ENCODE assay signal across 16 cellular contexts in genomic region chr7:142629588-142630260, GRCh38.
DNase-seq lines count a peak whose midpoint lies in the region; ATAC-seq, FAIRE-seq and TF ChIP-seq lines count a peak whose summit lies in the region.
"Had no signal": no experiment of that assay in that cellular context is flagged by ENCODE, and none has a peak within 500 bp of the region (broad histone marks: within the 10 kb centered on the region; RNA-seq: fewer than 3 reads in every experiment).

No MANE protein-coding gene starts in this region.

- TF ChIP-seq EP300 in SK-N-SH (IDR thresholded peaks at IDR 0.05; ENCODE audit: borderline replicate concordance in 1 of 2, low read depth in 1 of 2, low read length in 1 of 2): no peak

- no peaks in the 10 kb centered on the region for H3K79me2 ChIP-seq in SK-N-SH (ENCODE audit: insufficient read depth)

- H3K4me1 ChIP-seq in SK-N-SH (ENCODE audit: control insufficient read depth in 1 of 2, insufficient read depth in 2 of 2, low read depth in 1 of 2, low read length in 1 of 2): no peaks in the 10 kb centered on the region; a peak in 2 of 4 replicates
- peaks cover 0 to 3% (median 0%) of the 10 kb centered on the region in 3 donors for H3K4me1 ChIP-seq in pancreas

- POLR2A ChIA-PET in SK-N-SH (lab: Yijun Ruan, JAX): no interaction called here

- CTCF ChIA-PET in SK-N-SH (lab: Yijun Ruan, JAX): interaction anchor here (0.6 to 11.2 kb wide), 15 partner anchors 8 to 586 kb away, joined by 3 to 488 read pairs (median 4); partner anchors contain the start of gene PRSS2

- ATAC-seq in pancreas (peak in 3 of 4 donors; percentile 31 to 65 (median 64)), HG02884 (IDR thresholded peaks at IDR 0.05; ENCODE audit: unreplicated experiment) (no peak), HG02840 (IDR thresholded peaks at IDR 0.05; ENCODE audit: low FRiP score, unreplicated experiment) (no peak), HG03432 (IDR thresholded peaks at IDR 0.05; ENCODE audit: unreplicated experiment) (no peak)
- ATAC-seq: GM12878 had no signal

- no peak for TF ChIP-seq CTCF in SK-N-SH (IDR thresholded peaks at IDR 0.05)
- no peak for TF ChIP-seq CTCF in pancreas (IDR thresholded peaks at IDR 0.05)

- H3K27ac ChIP-seq in SK-N-SH (ENCODE audit: low read depth in 2 of 2, low read length in 1 of 2): no peak overlapping the region
- no peak overlapping the region for H3K27ac ChIP-seq in pancreas
- H3K27ac ChIP-seq: BLaER1, thoracic aorta had no signal

- H4K20me1 ChIP-seq in SK-N-SH (ENCODE audit: insufficient read depth): no peaks in the 10 kb centered on the region
- H4K20me1 ChIP-seq: BLaER1 had no signal

- no peak overlapping the region for H3K9ac ChIP-seq in SK-N-SH
- H3K9ac ChIP-seq: BLaER1 had no signal

- H3K36me3 ChIP-seq in SK-N-SH (replicated peaks in 1 of 2; ENCODE audit: control insufficient read depth in 1 of 2, insufficient read depth in 2 of 2, low read length in 1 of 2) (no peaks in the 10 kb centered on the region), pancreas (no peaks in the 10 kb centered on the region)
- H3K36me3 ChIP-seq: BLaER1, thoracic aorta had no signal

- H3K4me3 ChIP-seq in SK-N-SH (ENCODE audit: low read depth in 2 of 2, low read length in 1 of 2) (no peak overlapping the region), pancreas (no peak overlapping the region)
- H3K4me3 ChIP-seq: BLaER1, GM12878, thoracic aorta had no signal

- TF ChIP-seq RAD21 in SK-N-SH (IDR thresholded peaks at IDR 0.05; ENCODE audit: low read length): no peak

- intact Hi-C loops in pancreas (cut with DNase I): loop anchor here in 1 of 3 donors (10.0 kb wide), 1 partner anchor 155 kb away; no protein-coding TSS in a partner anchor

- FAIRE-seq in pancreas (lab: Jason Lieb, UNC): no peak
- FAIRE-seq: GM12878, TTC549 had no signal

- peak overlapping the region; percentile 46 for H3K4me2 ChIP-seq in SK-N-SH
- H3K4me2 ChIP-seq: BLaER1 had no signal

- H3K27me3 ChIP-seq in SK-N-SH (ENCODE audit: insufficient read depth): 0 out of 2 replicates have a peak, but pooled peaks cover 6% of the 10 kb centered on the region
- no peaks in the 10 kb centered on the region for H3K27me3 ChIP-seq in pancreas
- H3K27me3 ChIP-seq: BLaER1 had no signal

- DNase-seq in EL (peak; percentile 54), SK-N-SH (no peak), fibroblast of gingiva (ENCODE audit: low read depth) (peak; percentile 65), pancreas (no peak), activated gamma-delta T cell (lab: John Stamatoyannopoulos, UW) (no peak)
- DNase-seq: activated CD4-positive, alpha-beta T cell treated with anti-CD3 and anti-CD28 coated beads, Interleukin-2, amount 50 U/mL, for 4 hours; DMS79 treated with DMSO at 0.1 percent for 48 hours; immature natural killer cell; SIG-M5 had no signal

- 62% methylated on average over 15 of the region's 15 CpGs for WGBS in SK-N-SH (ENCODE audit: low lambda C conversion rate)
- WGBS in pancreas, 2 donors: 53 to 58% methylated on average over 15 of the region's 15 CpGs

- H3K9me2 ChIP-seq in SK-N-SH: no peaks in the 10 kb centered on the region

- H3K9me3 ChIP-seq in SK-N-SH (peaks cover 4% of the 10 kb centered on the region; the same call in 1 of the 2 replicates), pancreas (no peaks in the 10 kb centered on the region)
- H3K9me3 ChIP-seq: BLaER1, thoracic aorta had no signal

- H2AFZ ChIP-seq in SK-N-SH (ENCODE audit: low read depth): no peak overlapping the region

- H3F3A ChIP-seq in SK-N-SH (replicated peaks; ENCODE audit: insufficient read depth): peaks cover 4% of the 10 kb centered on the region

TF ChIP-seq in SK-N-SH, 30 proteins besides CTCF, POLR2A, EP300 and RAD21 (continues in another document):
- TF ChIP-seq FOXM1 (IDR thresholded peaks at IDR 0.05; ENCODE audit: low read depth): no peak
- TF ChIP-seq PBX3 (IDR thresholded peaks at IDR 0.05): peak; percentile 49
- peak; percentile 40; the same call in 1 of the 2 replicates for TF ChIP-seq FOSL2 (IDR thresholded peaks at IDR 0.05; ENCODE audit: borderline replicate concordance, low read depth)
- TF ChIP-seq JUND (IDR thresholded peaks at IDR 0.05): peak; percentile 72
- no peak for TF ChIP-seq SMC3 (IDR thresholded peaks at IDR 0.05; ENCODE audit: low read depth, low read length)
- TF ChIP-seq TCF12 (IDR thresholded peaks at IDR 0.05): peak; percentile 39; the same call in 1 of the 2 replicates
- no peak for TF ChIP-seq MXI1 (IDR thresholded peaks at IDR 0.05; ENCODE audit: low read depth, low read length)
- no peak for TF ChIP-seq IRF3 (IDR thresholded peaks at IDR 0.05; ENCODE audit: low read depth, low read length)
- no peak for TF ChIP-seq RXRA (IDR thresholded peaks at IDR 0.05; ENCODE audit: borderline replicate concordance, low read depth)
- TF ChIP-seq ELF1 (IDR thresholded peaks at IDR 0.05): no peak
- TF ChIP-seq EZH2phosphoT487 (IDR thresholded peaks at IDR 0.05; ENCODE audit: borderline replicate concordance, low read depth): no peak
- TF ChIP-seq REST (IDR thresholded peaks at IDR 0.05; ENCODE audit: low read depth, low read length): no peak
- no peak for TF ChIP-seq YY1 (IDR thresholded peaks at IDR 0.05; ENCODE audit: low read depth)
- TF ChIP-seq POLR2AphosphoS5 (IDR thresholded peaks at IDR 0.05; ENCODE audit: low read depth, low read length): no peak
- TF ChIP-seq SIN3A (IDR thresholded peaks at IDR 0.05; ENCODE audit: borderline replicate concordance, low read depth, low read length): 0 out of 2 replicates have a peak, but pooled peaks have one; percentile 39
- no peak for TF ChIP-seq GATA2 (CRISPR knock-in tag; IDR thresholded peaks at IDR 0.05)
- TF ChIP-seq RFX5 (IDR thresholded peaks at IDR 0.05; ENCODE audit: low read length): no peak
- TF ChIP-seq GABPA (IDR thresholded peaks at IDR 0.05; ENCODE audit: low read depth): no peak
- no peak for TF ChIP-seq TAF1 (IDR thresholded peaks at IDR 0.05; ENCODE audit: borderline replicate concordance, low read depth, low read length)
- TF ChIP-seq USF2 (IDR thresholded peaks at IDR 0.05; ENCODE audit: borderline replicate concordance, low read depth, low read length): no peak
- TF ChIP-seq MEF2A (IDR thresholded peaks at IDR 0.05; ENCODE audit: borderline replicate concordance, low read depth): no peak
- TF ChIP-seq CHD2 (IDR thresholded peaks at IDR 0.05; ENCODE audit: low read length, partially characterized antibody): no peak
- TF ChIP-seq RCOR1 (IDR thresholded peaks at IDR 0.05; ENCODE audit: low read length): no peak
- no peak for TF ChIP-seq TEAD4 (IDR thresholded peaks at IDR 0.05; ENCODE audit: borderline replicate concordance, insufficient read depth)
- TF ChIP-seq NRF1 (IDR thresholded peaks at IDR 0.05; ENCODE audit: low read depth, low read length): no peak
- TF ChIP-seq FOXJ3 (CRISPR knock-in tag; IDR thresholded peaks at IDR 0.05): no peak

Comparison
In these comparisons a context has a peak if more than half of its experiments do, and no peak if none do; other contexts are left out.
1. DNase-seq: peak in EL (single experiment) and fibroblast of gingiva (single experiment); none in SK-N-SH (single experiment), pancreas (0 of 6) and activated gamma-delta T cell (single experiment).
2. ATAC-seq: peak in pancreas (3 of 4); none in HG02884 (single experiment), HG02840 (single experiment) and HG03432 (single experiment).